Comparison of ENCODE assay signal across 1 cellular context in the genomic region with DNA sequence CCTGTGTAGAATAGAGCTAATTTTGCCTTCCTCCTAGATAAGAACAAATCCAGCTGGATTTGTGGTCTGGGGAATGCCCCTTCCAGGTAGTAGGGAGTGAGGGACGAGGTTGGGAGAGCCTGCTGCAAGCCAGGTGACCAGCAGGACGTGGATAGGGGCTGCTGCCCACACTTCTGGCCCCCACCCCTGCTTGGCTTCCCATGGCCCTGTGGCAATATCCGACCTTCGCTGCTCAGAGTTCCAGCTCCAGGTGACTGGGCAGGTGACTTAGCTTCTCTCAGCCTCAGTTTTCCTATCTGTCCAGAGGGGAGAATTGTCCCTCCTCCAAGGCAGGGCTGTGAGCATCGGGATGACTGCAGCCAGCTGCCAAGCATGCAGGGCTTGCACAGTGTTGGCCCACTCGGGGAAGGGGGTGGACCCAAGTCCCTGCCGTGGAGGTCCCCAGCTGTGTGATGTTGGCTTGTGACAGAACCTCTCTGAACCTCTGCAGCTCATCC. TPM values are rescaled to one million over a fixed set of nuclear protein-coding genes. Genes with fewer than 3 reads are reported as not detected.
"Had no signal": no experiment of that assay in that cellular context is flagged by ENCODE, and none has a peak within 500 bp of the region (broad histone marks: within the 10 kb centered on the region; RNA-seq: fewer than 3 reads in every experiment).

No MANE protein-coding gene starts in this region.

RNA-seq across cellular contexts. Expression of gene KCNJ12, which starts 29.8 kb away (rescaled TPM):
- total RNA-seq: natural killer cell treated with Interleukin-12 subunit alpha and Interleukin-12 subunit beta and Interleukin-15 and Interleukin-18, amount 100 ng/mL, for 72 hours had no signal
